Comparison of ENCODE assay signal across 8 cellular contexts in genomic region chr6:150006961-150007464, GRCh38. TPM values are rescaled to one million over a fixed set of nuclear protein-coding genes. Genes with fewer than 3 reads are reported as not detected.
DNase-seq lines count a peak whose midpoint lies in the region; ATAC-seq and TF ChIP-seq lines count a peak whose summit lies in the region.

No MANE protein-coding gene starts in this region.

- no peaks in the 10 kb centered on the region for H3K36me3 ChIP-seq in liver (ENCODE audit: control insufficient read depth in 4 of 4, insufficient read depth in 3 of 4, low read depth in 1 of 4, low read length in 3 of 4)

- peak; percentile 75 for ATAC-seq in activated T-helper 17 cell treated with anti-CD3 and anti-CD28 coated beads, Interleukin-2, amount 50 U/mL, for 72 hours (replicated peaks)
- ATAC-seq in GM21390 (IDR thresholded peaks at IDR 0.05; ENCODE audit: unreplicated experiment) (no peak), GM19328 (IDR thresholded peaks at IDR 0.05; ENCODE audit: unreplicated experiment) (no peak)

- no peak overlapping the region for H3K4me3 ChIP-seq in liver (ENCODE audit: low read depth in 1 of 3, low read length in 3 of 3)

- H3K4me1 Mint-ChIP-seq in activated T-helper 17 cell treated with anti-CD3 and anti-CD28 coated beads, Interleukin-2, amount 50 U/mL, for 72 hours, result peaks cover 14% of the 10 kb centered on the region

- H3K4me3 Mint-ChIP-seq in activated T-helper 17 cell treated with anti-CD3 and anti-CD28 coated beads, Interleukin-2, amount 50 U/mL, for 72 hours, result no peak overlapping the region

- H3K27me3 ChIP-seq in liver (ENCODE audit: control insufficient read depth in 4 of 4, insufficient read depth in 4 of 4, low read length in 3 of 4), result no peaks in the 10 kb centered on the region

- peak; percentile 3 to 31 for DNase-seq in NOMO-1 (lab: John Stamatoyannopoulos, UW; ENCODE audit: unreplicated experiment in 2 of 2)
- no peak for DNase-seq in NOMO-1 treated with dmso at 0.1 percent for 144 hours (lab: John Stamatoyannopoulos, UW; ENCODE audit: unreplicated experiment)
- DNase-seq in M059J (ENCODE audit: low read depth), result peak; percentile 34
- no peak for DNase-seq in activated CD4-positive, CD25-positive, alpha-beta regulatory T cell (lab: John Stamatoyannopoulos, UW)

- H3K9ac ChIP-seq in liver (ENCODE audit: low read depth in 1 of 2, low read length in 2 of 2), result no peak overlapping the region

- TF ChIP-seq CTCF in liver (IDR thresholded peaks at IDR 0.05; ENCODE audit: low read depth, low read length, missing input control), result peak; percentile 30

- H3K27ac ChIP-seq in liver (ENCODE audit: low read depth in 1 of 2, low read length in 2 of 2), result no peak overlapping the region

- H3K9me3 ChIP-seq in liver (ENCODE audit: control insufficient read depth in 4 of 4, low read length in 3 of 4), result no peaks in the 10 kb centered on the region

- H3K4me1 ChIP-seq in liver (ENCODE audit: control insufficient read depth in 4 of 4, insufficient read depth in 4 of 4, low read length in 3 of 4), result peaks cover 0 to 14% (median 2%) of the 10 kb centered on the region in 4 donors

- TF ChIP-seq RAD21 in liver (IDR thresholded peaks at IDR 0.05), result no peak

- H3K27ac Mint-ChIP-seq in activated T-helper 17 cell treated with anti-CD3 and anti-CD28 coated beads, Interleukin-2, amount 50 U/mL, for 72 hours, result no peak overlapping the region

- peaks cover 29% of the 10 kb centered on the region for H3K27me3 Mint-ChIP-seq in activated T-helper 17 cell treated with anti-CD3 and anti-CD28 coated beads, Interleukin-2, amount 50 U/mL, for 72 hours

- WGBS in liver, result 72% methylated on average over 7 of the region's 7 CpGs

- no peaks in the 10 kb centered on the region for H3K36me3 Mint-ChIP-seq in activated T-helper 17 cell treated with anti-CD3 and anti-CD28 coated beads, Interleukin-2, amount 50 U/mL, for 72 hours (ENCODE audit: low read depth)

- no peaks in the 10 kb centered on the region for H3K9me3 Mint-ChIP-seq in activated T-helper 17 cell treated with anti-CD3 and anti-CD28 coated beads, Interleukin-2, amount 50 U/mL, for 72 hours

TF ChIP-seq in liver, 16 proteins besides CTCF, POLR2A, EP300 and RAD21:
- TF ChIP-seq RXRA (IDR thresholded peaks at IDR 0.05), result no peak
- no peak for TF ChIP-seq HNF4A (conservative IDR thresholded peaks at IDR 0.05)
- no peak for TF ChIP-seq REST (IDR thresholded peaks at IDR 0.05)
- TF ChIP-seq ATF3 (IDR thresholded peaks at IDR 0.05), result no peak
- no peak for TF ChIP-seq GABPA (IDR thresholded peaks at IDR 0.05 in 1 of 2, conservative IDR thresholded peaks at IDR 0.05 in 1 of 2)
- no peak for TF ChIP-seq NR2F2 (IDR thresholded peaks at IDR 0.05)
- TF ChIP-seq FOXA2 (IDR thresholded peaks at IDR 0.05), result no peak
- no peak for TF ChIP-seq HNF4G (IDR thresholded peaks at IDR 0.05)
- TF ChIP-seq JUND (IDR thresholded peaks at IDR 0.05), result no peak
- TF ChIP-seq EGR1 (IDR thresholded peaks at IDR 0.05; ENCODE audit: low read depth in 2 of 2), result no peak
- TF ChIP-seq FOXA1 (IDR thresholded peaks at IDR 0.05), result no peak

RNA-seq across cellular contexts. Expression of gene RAET1L, which starts 18.3 kb away (rescaled TPM):
- 0.42 TPM in 1 of 2 replicates, not detected in the other for total RNA-seq in M059J (2014; rRNA removed; shearing (Covaris generic))
- total RNA-seq in activated T-helper 17 cell treated with anti-CD3 and anti-CD28 coated beads, Interleukin-2, amount 50 U/mL, for 72 hours, result not detected
- total RNA-seq in liver, result not detected
- not detected for polyA plus RNA-seq in liver

RNA-seq across cellular contexts. Expression of gene ULBP1, which starts 43.3 kb away (rescaled TPM):
- total RNA-seq in M059J (2014; rRNA removed; shearing (Covaris generic)), result 0.76 and 1.1 TPM in 2 replicates
- total RNA-seq in activated T-helper 17 cell treated with anti-CD3 and anti-CD28 coated beads, Interleukin-2, amount 50 U/mL, for 72 hours, result under 1 TPM; 0.35 to 0.48 TPM
- total RNA-seq in liver, result under 1 TPM; under 0.01 to 0.05 TPM
- polyA plus RNA-seq in liver, result under 1 TPM in 1 of 2 donors, not detected in 1; 0.03 TPM

Comparison
In these comparisons a context has a peak if more than half of its experiments do, and no peak if none do; other contexts are left out.
1. DNase-seq: peak in NOMO-1 (2 of 2) and M059J (single experiment); none in NOMO-1 treated with dmso at 0.1 percent for 144 hours (single experiment) and activated CD4-positive, CD25-positive, alpha-beta regulatory T cell (0 of 4).